Comparison of ENCODE assay signal across 10 cellular contexts in the genomic region with DNA sequence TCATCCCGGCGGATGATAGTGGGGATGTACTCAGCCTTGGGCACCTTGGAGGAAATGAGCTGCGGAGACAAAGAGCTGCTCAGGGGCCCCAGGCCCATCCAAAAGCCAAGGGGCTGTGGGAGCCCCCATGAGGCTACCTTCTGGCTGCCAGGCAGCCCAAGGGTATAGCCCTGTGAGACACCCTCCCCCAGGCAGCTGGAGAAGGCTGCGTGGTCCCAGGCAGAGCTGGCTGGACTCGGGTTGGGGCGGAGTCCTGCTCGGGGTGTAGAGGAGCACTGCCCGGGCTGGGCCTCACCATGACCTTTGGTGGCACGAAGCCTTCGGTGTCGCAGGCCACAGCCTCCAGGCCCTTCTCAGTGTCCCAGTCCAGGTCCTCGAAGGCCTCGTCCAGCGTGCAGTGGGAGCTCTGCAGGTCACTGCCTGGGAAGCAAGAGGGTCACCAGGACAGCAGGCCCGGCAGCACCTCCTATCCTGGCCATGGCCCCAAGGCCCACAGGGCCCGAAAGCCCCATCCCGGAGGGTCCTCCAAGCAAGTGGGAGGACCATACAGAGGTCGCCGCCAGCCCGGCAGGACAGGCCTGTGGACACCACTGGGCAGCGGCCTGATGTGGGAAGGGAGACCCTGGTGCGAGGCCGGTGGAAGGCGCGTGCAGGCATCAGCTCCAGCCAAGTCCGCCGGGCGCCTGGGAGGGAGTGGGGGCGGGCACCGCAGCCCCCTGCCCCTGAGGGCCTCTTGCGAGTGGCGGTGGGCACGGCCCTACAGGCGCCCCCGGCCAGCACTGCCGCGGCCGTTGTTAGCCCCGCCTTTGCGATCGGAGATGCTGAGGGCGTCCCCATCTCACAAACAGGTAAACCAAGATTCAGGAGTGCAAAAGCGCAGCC. TPM values are rescaled to one million over a fixed set of nuclear protein-coding genes. Genes with fewer than 3 reads are reported as not detected.
DNase-seq lines count a peak whose midpoint lies in the region; ATAC-seq and TF ChIP-seq lines count a peak whose summit lies in the region.
"Had no signal": no experiment of that assay in that cellular context is flagged by ENCODE, and none has a peak within 500 bp of the region (broad histone marks: within the 10 kb centered on the region; RNA-seq: fewer than 3 reads in every experiment).

No MANE protein-coding gene starts in this region.

- no peaks in the 10 kb centered on the region for H3K9me3 Mint-ChIP-seq in natural killer cell treated with Interleukin-12 subunit alpha and Interleukin-12 subunit beta and Interleukin-15 and Interleukin-18, amount 100 ng/mL, for 72 hours

- H3K36me3 ChIP-seq in esophagus (ENCODE audit: control insufficient read depth in 2 of 2, insufficient read depth in 2 of 2, low read length in 1 of 2) (peaks cover 4 to 13% of the 10 kb centered on the region in 2 donors), vagina (peaks cover 0 to 9% of the 10 kb centered on the region in 2 donors)

- H3K4me1 ChIP-seq in esophagus (ENCODE audit: control insufficient read depth in 2 of 2, insufficient read depth in 2 of 2, low read length in 1 of 2) = peaks cover 5 to 11% of the 10 kb centered on the region in 2 donors
- peaks cover 25% of the 10 kb centered on the region for H3K4me1 ChIP-seq in vagina

- peaks cover 8 to 20% of the 10 kb centered on the region in 2 donors for H3K4me1 Mint-ChIP-seq in natural killer cell treated with Interleukin-12 subunit alpha and Interleukin-12 subunit beta and Interleukin-15 and Interleukin-18, amount 100 ng/mL, for 72 hours (ENCODE audit: low read depth in 2 of 2)

- H3K27me3 ChIP-seq in esophagus (ENCODE audit: control insufficient read depth in 1 of 2, insufficient read depth in 2 of 2, low read length in 2 of 2) (no peaks in the 10 kb centered on the region), vagina (no peaks in the 10 kb centered on the region)

- intact Hi-C loops in Right ventricle myocardium inferior (cut with DNase I) = loop anchor here (1.0 kb wide), 1 partner anchor 28 kb away; no protein-coding TSS in a partner anchor
- intact Hi-C loops in left ventricle myocardium superior (cut with micrococcal nuclease) = no loop called here
- intact Hi-C loops in vagina (cut with DNase I) = no loop called here

- H3K27me3 Mint-ChIP-seq in natural killer cell treated with Interleukin-12 subunit alpha and Interleukin-12 subunit beta and Interleukin-15 and Interleukin-18, amount 100 ng/mL, for 72 hours = no peaks in the 10 kb centered on the region
- H3K27me3 Mint-ChIP-seq: activated CD4-positive, alpha-beta T cell treated with anti-CD3 and anti-CD28 coated beads for 36 hours had no signal

- no peak overlapping the region for H3K27ac Mint-ChIP-seq in natural killer cell treated with Interleukin-12 subunit alpha and Interleukin-12 subunit beta and Interleukin-15 and Interleukin-18, amount 100 ng/mL, for 72 hours
- H3K27ac Mint-ChIP-seq: activated CD4-positive, alpha-beta T cell treated with anti-CD3 and anti-CD28 coated beads for 36 hours had no signal

- no peak overlapping the region for H3K27ac ChIP-seq in esophagus (ENCODE audit: low read depth in 2 of 2, low read length in 1 of 2)
- H3K27ac ChIP-seq in vagina = no peak overlapping the region
- H3K27ac ChIP-seq: PC-9 had no signal

- no peak for TF ChIP-seq POLR2A in vagina (IDR thresholded peaks at IDR 0.05)

- TF ChIP-seq CTCF in vagina (IDR thresholded peaks at IDR 0.05) = no peak

- no peaks in the 10 kb centered on the region for H3K9me3 ChIP-seq in esophagus (ENCODE audit: control insufficient read depth in 2 of 2, insufficient read depth in 1 of 2, low read depth in 1 of 2, low read length in 1 of 2)
- H3K9me3 ChIP-seq in vagina = no peaks in the 10 kb centered on the region

- no peaks in the 10 kb centered on the region for H3K36me3 Mint-ChIP-seq in natural killer cell treated with Interleukin-12 subunit alpha and Interleukin-12 subunit beta and Interleukin-15 and Interleukin-18, amount 100 ng/mL, for 72 hours

- H3K4me3 ChIP-seq in esophagus (ENCODE audit: low read depth in 1 of 2, low read length in 2 of 2) (peak overlapping the region; percentile 32 to 48), vagina (peak overlapping the region; percentile 11 to 38)
- H3K4me3 ChIP-seq: PC-9 had no signal

- ATAC-seq in Right ventricle myocardium inferior (no peak), left ventricle myocardium superior (no peak), GM18868 (IDR thresholded peaks at IDR 0.05; ENCODE audit: unreplicated experiment) (no peak)
- no peak for ATAC-seq in natural killer cell treated with Interleukin-12 subunit alpha and Interleukin-12 subunit beta and Interleukin-15 and Interleukin-18, amount 100 ng/mL, for 72 hours

- WGBS in esophagus, 2 donors = 76 to 83% methylated on average over 43 of the region's 43 CpGs

- DNase-seq in Right ventricle myocardium inferior (ENCODE audit: missing footprints) (peak; percentile 69), left ventricle myocardium superior (no peak), vagina (ENCODE audit: extremely low spot score in 2 of 2) (no peak), NOMO-1 treated with DMSO at 0.1 percent for 48 hours (lab: John Stamatoyannopoulos, UW; ENCODE audit: unreplicated experiment) (no peak), NCI-H774 (lab: John Stamatoyannopoulos, UW) (no peak)
- DNase-seq in natural killer cell treated with Interleukin-12 subunit alpha and Interleukin-12 subunit beta and Interleukin-15 and Interleukin-18, amount 100 ng/mL, for 72 hours (ENCODE audit: low spot score) = no peak

- H3K4me3 Mint-ChIP-seq in natural killer cell treated with Interleukin-12 subunit alpha and Interleukin-12 subunit beta and Interleukin-15 and Interleukin-18, amount 100 ng/mL, for 72 hours = peak overlapping the region; percentile 38
- H3K4me3 Mint-ChIP-seq: activated CD4-positive, alpha-beta T cell treated with anti-CD3 and anti-CD28 coated beads for 36 hours had no signal

RNA-seq across cellular contexts. Expression of gene NSMF, which starts 6.1 kb away (rescaled TPM):
- total RNA-seq in Right ventricle myocardium inferior (11.5 TPM), left ventricle myocardium superior (10.2 TPM), vagina (35.1 TPM)
- polyA plus RNA-seq in esophagus = 10 to 100 TPM; 20.7 to 26.1 TPM
- 10 to 100 TPM; 17.1 to 36.4 TPM for total RNA-seq in natural killer cell treated with Interleukin-12 subunit alpha and Interleukin-12 subunit beta and Interleukin-15 and Interleukin-18, amount 100 ng/mL, for 72 hours

RNA-seq across cellular contexts. Expression of gene ENTPD8, which starts 11.8 kb away (rescaled TPM):
- not detected for total RNA-seq in Right ventricle myocardium inferior
- not detected for total RNA-seq in left ventricle myocardium superior
- under 1 TPM; 0.04 to 0.05 TPM for polyA plus RNA-seq in esophagus
- total RNA-seq in natural killer cell treated with Interleukin-12 subunit alpha and Interleukin-12 subunit beta and Interleukin-15 and Interleukin-18, amount 100 ng/mL, for 72 hours = not detected
- total RNA-seq in vagina = not detected
- total RNA-seq: activated CD4-positive, alpha-beta T cell treated with anti-CD3 and anti-CD28 coated beads for 36 hours had no signal

RNA-seq across cellular contexts. Expression of gene NOXA1, which starts 29.8 kb away (rescaled TPM):
- 2.2 TPM for total RNA-seq in Right ventricle myocardium inferior
- 1.9 TPM for total RNA-seq in left ventricle myocardium superior
- polyA plus RNA-seq in esophagus = 10 to 100 TPM in 1 of 2 donors, 1 to 10 TPM in 1; 6.5 to 14.3 TPM
- total RNA-seq in natural killer cell treated with Interleukin-12 subunit alpha and Interleukin-12 subunit beta and Interleukin-15 and Interleukin-18, amount 100 ng/mL, for 72 hours = under 1 TPM; 0.33 to 0.62 TPM
- total RNA-seq in vagina = 2.9 TPM

RNA-seq across cellular contexts. Expression of gene EXD3, which starts 30.0 kb away (rescaled TPM):
- 6.8 TPM for total RNA-seq in Right ventricle myocardium inferior
- total RNA-seq in left ventricle myocardium superior = 8.3 TPM
- 10 to 100 TPM in 1 of 2 donors, 1 to 10 TPM in 1; 9.7 to 20.8 TPM for polyA plus RNA-seq in esophagus
- total RNA-seq in natural killer cell treated with Interleukin-12 subunit alpha and Interleukin-12 subunit beta and Interleukin-15 and Interleukin-18, amount 100 ng/mL, for 72 hours = 1 to 10 TPM; 7.6 to 7.9 TPM
- total RNA-seq in vagina = 35.6 TPM
